In genomic region chrX:20530319-20530979, GRCh38 we compare ENCODE assay signal across 8 cellular contexts.
A peak's percentile ranks its signal among the peaks of the same experiment; 100 is the strongest.
DNase-seq lines count a peak whose midpoint lies in the region; ATAC-seq and TF ChIP-seq lines count a peak whose summit lies in the region.

No MANE protein-coding gene starts in this region.

- no peak overlapping the region; the same call in 1 of the 2 replicates for H3K4me3 ChIP-seq in BJ (ENCODE audit: low read depth, low read length)
- no peak overlapping the region for H3K4me3 ChIP-seq in WERI-Rb-1 (ENCODE audit: low read depth, low read length)

- no peak overlapping the region for H3K27ac ChIP-seq in WERI-Rb-1
- H3K27ac ChIP-seq in caudate nucleus (ENCODE audit: low read depth, low read length) = peak overlapping the region; percentile 56

- no peak for ATAC-seq in GM18870 (IDR thresholded peaks at IDR 0.05; ENCODE audit: unreplicated experiment)

- TF ChIP-seq CTCF in BJ (IDR thresholded peaks at IDR 0.05; ENCODE audit: insufficient read depth, low read depth, low read length) (peak; percentile 65), GM20000 (IDR thresholded peaks at IDR 0.05; ENCODE audit: extremely low read depth, missing control alignments) (no peak), WERI-Rb-1 (IDR thresholded peaks at IDR 0.05; ENCODE audit: low read depth, low read length) (peak; percentile 53; the same call in 1 of the 2 replicates)

- POLR2A ChIA-PET in BJ (lab: Charles Lee) = no interaction called here

- DNase-seq in BJ (ENCODE audit: low read depth) (no peak), GM20000 (ENCODE audit: low spot score) (peak; percentile 14), NCI-H2107 (lab: John Stamatoyannopoulos, UW) (peak; percentile 41), WERI-Rb-1 (peak; percentile 48), caudate nucleus (lab: John Stamatoyannopoulos, UW) (peak in 46 of 61 donors; percentile 1 to 79 (median 30)), kidney tubule cell (ENCODE audit: low spot score) (peak; percentile 65)
- peak; percentile 14 to 34 for DNase-seq in stimulated activated CD4-positive, alpha-beta T cell treated with anti-CD3 and anti-CD28 coated beads, Interleukin-4, amount 100 ng/mL, for 4 hours

- H3K9me3 ChIP-seq in WERI-Rb-1 (ENCODE audit: severe bottlenecking) = no peaks in the 10 kb centered on the region

- CTCF ChIA-PET in BJ (lab: Yijun Ruan, JAX) = interaction anchor here (0.6 to 2.9 kb wide), 12 partner anchors 8 to 1218 kb away, joined by 3 to 18 read pairs (median 4); no protein-coding TSS in a partner anchor

- H3K27me3 ChIP-seq in BJ (ENCODE audit: control insufficient read depth, insufficient read depth, low read length) (no peaks in the 10 kb centered on the region), WERI-Rb-1 (ENCODE audit: insufficient read depth, low read depth, severe bottlenecking) (peaks cover 35% of the 10 kb centered on the region)

- no peaks in the 10 kb centered on the region for H3K36me3 ChIP-seq in BJ (ENCODE audit: control insufficient read depth, insufficient read depth, low read length)
- no peaks in the 10 kb centered on the region for H3K36me3 ChIP-seq in WERI-Rb-1
